In genomic region chr4:79241846-79242245, GRCh38 we compare ENCODE assay signal across 10 cellular contexts.
DNase-seq lines count a peak whose midpoint lies in the region; ATAC-seq and TF ChIP-seq lines count a peak whose summit lies in the region.
"Had no signal": no experiment of that assay in that cellular context is flagged by ENCODE, and none has a peak within 500 bp of the region (broad histone marks: within the 10 kb centered on the region; RNA-seq: fewer than 3 reads in every experiment).

No MANE protein-coding gene starts in this region.

- TF ChIP-seq CTCF in epithelial cell of proximal tubule (conservative IDR thresholded peaks at IDR 0.05; ENCODE audit: low read depth, low read length) = peak; percentile 52

- no peak overlapping the region for H3K4me3 ChIP-seq in epithelial cell of proximal tubule (ENCODE audit: low read depth, low read length)

- ATAC-seq in GM18867 (IDR thresholded peaks at IDR 0.05; ENCODE audit: unreplicated experiment) = peak; percentile 48
- ATAC-seq in GM18502 (IDR thresholded peaks at IDR 0.05; ENCODE audit: poor library complexity, unreplicated experiment) = no peak

- peak; percentile 42 for DNase-seq in A172 (ENCODE audit: low spot score)
- peak; percentile 49 for DNase-seq in NCI-H446 treated with DMSO at 0.1 percent for 48 hours (lab: John Stamatoyannopoulos, UW)
- peak; percentile 29 for DNase-seq in epithelial cell of proximal tubule (ENCODE audit: low read depth)
- no peak for DNase-seq in anterior cingulate cortex (lab: John Stamatoyannopoulos, UW)
- DNase-seq in stimulated activated naive CD4-positive, alpha-beta T cell (lab: John Stamatoyannopoulos, UW) = no peak
- DNase-seq in NCI-H1092 treated with DMSO at 0.1 percent for 48 hours (lab: John Stamatoyannopoulos, UW) = no peak
- DNase-seq: activated B cell treated with CpG ODN at 0.5 μM for 24 hours, NCI-H1048 had no signal

Comparison
In these comparisons a context has a peak if more than half of its experiments do, and no peak if none do; other contexts are left out.
1. DNase-seq: peak in A172 (single experiment), NCI-H446 treated with DMSO at 0.1 percent for 48 hours (single experiment) and epithelial cell of proximal tubule (single experiment); none in anterior cingulate cortex (0 of 58), stimulated activated naive CD4-positive, alpha-beta T cell (0 of 6) and NCI-H1092 treated with DMSO at 0.1 percent for 48 hours (single experiment).